In genomic region chr1:12619396-12620141, GRCh38 we compare ENCODE assay signal across 1 cellular context.
TF ChIP-seq lines count a peak whose summit lies in the region.

No MANE protein-coding gene starts in this region.

TF ChIP-seq in GM23338, 12 proteins besides CTCF, POLR2A, EP300 and RAD21 (continued from another document):
- no peak for TF ChIP-seq REST (IDR thresholded peaks at IDR 0.05; ENCODE audit: unreplicated experiment)
- TF ChIP-seq EZH2 (IDR thresholded peaks at IDR 0.05; ENCODE audit: low read depth, unreplicated experiment), result no peak
TF ChIP-seq in GM23338: peak in this region for 0.
